22 cellular contexts compared by ENCODE assay signal in the genomic region with DNA sequence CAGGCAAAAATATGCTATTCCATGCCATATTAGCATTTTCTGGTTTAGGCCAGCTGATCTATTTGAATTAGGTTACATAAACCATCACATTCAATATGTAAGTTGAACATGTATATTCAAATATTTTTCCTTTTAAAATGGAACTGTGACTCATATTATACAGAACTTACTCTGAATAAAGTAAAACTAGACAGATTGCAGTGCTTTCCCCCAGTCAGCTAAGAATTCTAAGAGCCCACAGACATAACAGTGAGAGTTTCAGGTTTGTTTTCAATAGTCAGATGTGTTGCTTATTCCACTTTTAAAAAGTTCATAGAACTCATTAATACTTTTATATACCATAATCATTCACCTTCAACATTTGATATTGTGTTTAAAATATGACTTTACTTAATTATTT.
"Had no signal": no experiment of that assay in that cellular context is flagged by ENCODE, and none has a peak within 500 bp of the region (broad histone marks: within the 10 kb centered on the region; RNA-seq: fewer than 3 reads in every experiment).

No MANE protein-coding gene starts in this region.

- H3K4me3 ChIP-seq: esophagus squamous epithelium, gastroesophageal sphincter, left ventricle myocardium inferior, lower lobe of right lung, neural progenitor cell, ovary, right atrium auricular region, sigmoid colon, skin epidermis, stomach had no signal

- H3K36me3 ChIP-seq: esophagus squamous epithelium, gastroesophageal sphincter, left ventricle myocardium inferior, lower lobe of right lung, neural progenitor cell, ovary, right atrium auricular region, sigmoid colon, stomach had no signal

- H3K4me1 ChIP-seq: esophagus squamous epithelium, gastroesophageal sphincter, left ventricle myocardium inferior, lower lobe of right lung, neural progenitor cell, right atrium auricular region, stomach had no signal

- H3K27ac ChIP-seq: esophagus squamous epithelium, gastroesophageal sphincter, left ventricle myocardium inferior, lower lobe of right lung, neural progenitor cell, ovary, right atrium auricular region, sigmoid colon, skin epidermis, stomach had no signal

- H3K9me3 ChIP-seq: esophagus squamous epithelium, gastroesophageal sphincter, left ventricle myocardium inferior, lower lobe of right lung, ovary, right atrium auricular region, sigmoid colon, stomach had no signal

- DNase-seq: dermis blood vessel endothelial cell; esophagus squamous epithelium; foreskin fibroblast; glutamatergic neuron; kidney; left cardiac atrium; left ventricle myocardium inferior; lower lobe of right lung; mesenchymal stem cell; midbrain; nucleus accumbens; ovary; sigmoid colon; stimulated activated naive CD4-positive, alpha-beta T cell; stomach; substantia nigra; trophoblast cell had no signal

- ATAC-seq: gastroesophageal sphincter; left cardiac atrium; lower lobe of right lung; natural killer cell treated with Interleukin-12 subunit alpha and Interleukin-12 subunit beta and Interleukin-15 and Interleukin-18, amount 100 ng/mL, for 72 hours had no signal

- H3K27me3 ChIP-seq: esophagus squamous epithelium, gastroesophageal sphincter, neural progenitor cell, ovary, right atrium auricular region, sigmoid colon, stomach had no signal
